ENCODE assay signal across 12 cellular contexts in genomic region chr21:26007911-26008579, GRCh38.
DNase-seq lines count a peak whose midpoint lies in the region; ATAC-seq, FAIRE-seq and TF ChIP-seq lines count a peak whose summit lies in the region.
"Had no signal": no experiment of that assay in that cellular context is flagged by ENCODE, and none has a peak within 500 bp of the region (broad histone marks: within the 10 kb centered on the region; RNA-seq: fewer than 3 reads in every experiment).

No MANE protein-coding gene starts in this region.

- H3K4me1 ChIP-seq in A673 (ENCODE audit: insufficient read depth, low read length, poor library complexity, severe bottlenecking): peaks cover 39% of the 10 kb centered on the region

- no TSS peak for BruUV-seq in A673 (replicated peaks; lab: Mats Ljungman, UMichigan)

- CTCF ChIA-PET in A673 (lab: Charles Lee): no interaction called here

- H3K36me3 ChIP-seq in A673 (ENCODE audit: insufficient read depth, low read length, poor library complexity, severe bottlenecking): peaks cover 3% of the 10 kb centered on the region

- ATAC-seq in stimulated activated effector memory CD8-positive, alpha-beta T cell treated with anti-CD3 and anti-CD28 coated beads, Interleukin-12 subunit alpha, Interleukin-12 subunit beta, amount 100 ng/mL, for 72 hours: no peak
- ATAC-seq: HCT116, Panc1 had no signal

- H3K27me3 Mint-ChIP-seq in T-helper 2 cell treated with Interferon-gamma antibody and Interleukin-4, amounts not matched to agents 5 μg/mL and 100 μg/mL, for 36 hours (ENCODE audit: low read depth): no peaks in the 10 kb centered on the region
- H3K27me3 Mint-ChIP-seq: activated CD4-positive, alpha-beta memory T cell treated with anti-CD3 and anti-CD28 coated beads for 36 hours had no signal

- no peaks in the 10 kb centered on the region for H3K27me3 ChIP-seq in A673 (replicated peaks; ENCODE audit: insufficient read depth, low read depth, low read length, poor library complexity)
- H3K27me3 ChIP-seq: testis had no signal

- no peaks in the 10 kb centered on the region for H3K36me3 Mint-ChIP-seq in T-helper 2 cell treated with Interferon-gamma antibody and Interleukin-4, amounts not matched to agents 5 μg/mL and 100 μg/mL, for 36 hours (ENCODE audit: low read depth)
- no peaks in the 10 kb centered on the region for H3K36me3 Mint-ChIP-seq in stimulated activated effector memory CD8-positive, alpha-beta T cell treated with anti-CD3 and anti-CD28 coated beads, Interleukin-12 subunit alpha, Interleukin-12 subunit beta, amount 100 ng/mL, for 72 hours

- peaks cover 10% of the 10 kb centered on the region for H3K4me1 Mint-ChIP-seq in T-helper 2 cell treated with Interferon-gamma antibody and Interleukin-4, amounts not matched to agents 5 μg/mL and 100 μg/mL, for 36 hours (ENCODE audit: low read depth)
- no peaks in the 10 kb centered on the region for H3K4me1 Mint-ChIP-seq in stimulated activated effector memory CD8-positive, alpha-beta T cell treated with anti-CD3 and anti-CD28 coated beads, Interleukin-12 subunit alpha, Interleukin-12 subunit beta, amount 100 ng/mL, for 72 hours

- peak; percentile 99 for FAIRE-seq in islet of Langerhans (lab: Jason Lieb, UNC)

- H3K9me3 ChIP-seq in A673 (ENCODE audit: low read depth, low read length, poor library complexity, severe bottlenecking): no peaks in the 10 kb centered on the region
- H3K9me3 ChIP-seq: testis had no signal

- H3K9me3 Mint-ChIP-seq in T-helper 2 cell treated with Interferon-gamma antibody and Interleukin-4, amounts not matched to agents 5 μg/mL and 100 μg/mL, for 36 hours: no peaks in the 10 kb centered on the region
- no peaks in the 10 kb centered on the region for H3K9me3 Mint-ChIP-seq in stimulated activated effector memory CD8-positive, alpha-beta T cell treated with anti-CD3 and anti-CD28 coated beads, Interleukin-12 subunit alpha, Interleukin-12 subunit beta, amount 100 ng/mL, for 72 hours
- H3K9me3 Mint-ChIP-seq: activated CD4-positive, alpha-beta memory T cell treated with anti-CD3 and anti-CD28 coated beads for 36 hours had no signal

- POLR2A ChIA-PET in A673 (lab: Charles Lee; ENCODE audit: low non-redundant PET): interaction anchor here (0.7 kb wide), 1 partner anchor 13 kb away, joined by 8 read pairs; no protein-coding TSS in a partner anchor

- no peak for TF ChIP-seq CTCF in A673 (conservative IDR thresholded peaks at IDR 0.05; ENCODE audit: low read depth, low read length)

- DNase-seq in A673 (ENCODE audit: low spot score): peak; percentile 67
- DNase-seq in NCI-H1436 treated with DMSO at 0.1 percent for 48 hours (lab: John Stamatoyannopoulos, UW): peak; percentile 41
- DNase-seq in ecto neural progenitor cell (ENCODE audit: low spot score): no peak
- DNase-seq in T-helper 2 cell treated with Interferon-gamma antibody and Interleukin-4, amounts not matched to agents 5 μg/mL and 100 μg/mL, for 36 hours (ENCODE audit: low spot score): no peak
- no peak for DNase-seq in activated T-cell treated with anti-CD3 and anti-CD28 coated beads for 4 hours
- no peak for DNase-seq in stimulated activated effector memory CD8-positive, alpha-beta T cell treated with anti-CD3 and anti-CD28 coated beads, Interleukin-12 subunit alpha, Interleukin-12 subunit beta, amount 100 ng/mL, for 72 hours (ENCODE audit: low spot score in 2 of 2)
- DNase-seq: activated CD4-positive, alpha-beta memory T cell treated with anti-CD3 and anti-CD28 coated beads for 36 hours; testis had no signal

- no peak overlapping the region for H3K27ac Mint-ChIP-seq in T-helper 2 cell treated with Interferon-gamma antibody and Interleukin-4, amounts not matched to agents 5 μg/mL and 100 μg/mL, for 36 hours
- H3K27ac Mint-ChIP-seq in stimulated activated effector memory CD8-positive, alpha-beta T cell treated with anti-CD3 and anti-CD28 coated beads, Interleukin-12 subunit alpha, Interleukin-12 subunit beta, amount 100 ng/mL, for 72 hours: no peak overlapping the region
- H3K27ac Mint-ChIP-seq: activated CD4-positive, alpha-beta memory T cell treated with anti-CD3 and anti-CD28 coated beads for 36 hours had no signal

- H3K27ac ChIP-seq in A673 (ENCODE audit: low read depth, low read length, poor library complexity, severe bottlenecking) (peak overlapping the region; percentile 76), angular gyrus (ENCODE audit: low read depth, low read length) (peak overlapping the region; percentile 60)

- intact Hi-C loops in A673 (cut with micrococcal nuclease; ENCODE audit: unreplicated experiment): loop anchor here (1.0 to 5.0 kb wide), 2 partner anchors 16 to 164 kb away; partner anchors contain the start of gene APP

- H3K4me3 Mint-ChIP-seq in T-helper 2 cell treated with Interferon-gamma antibody and Interleukin-4, amounts not matched to agents 5 μg/mL and 100 μg/mL, for 36 hours: no peak overlapping the region
- H3K4me3 Mint-ChIP-seq in stimulated activated effector memory CD8-positive, alpha-beta T cell treated with anti-CD3 and anti-CD28 coated beads, Interleukin-12 subunit alpha, Interleukin-12 subunit beta, amount 100 ng/mL, for 72 hours: no peak overlapping the region
- H3K4me3 Mint-ChIP-seq: activated CD4-positive, alpha-beta memory T cell treated with anti-CD3 and anti-CD28 coated beads for 36 hours had no signal

- peak overlapping the region; percentile 7 for H3K4me3 ChIP-seq in A673 (ENCODE audit: low read depth, low read length, poor library complexity, severe bottlenecking)
- H3K4me3 ChIP-seq: testis had no signal

Comparison
In these comparisons a context has a peak if more than half of its experiments do, and no peak if none do; other contexts are left out.
1. DNase-seq: peak in A673 (single experiment) and NCI-H1436 treated with DMSO at 0.1 percent for 48 hours (single experiment); none in ecto neural progenitor cell (single experiment), T-helper 2 cell treated with Interferon-gamma antibody and Interleukin-4, amounts not matched to agents 5 μg/mL and 100 μg/mL, for 36 hours (single experiment), activated T-cell treated with anti-CD3 and anti-CD28 coated beads for 4 hours (single experiment) and stimulated activated effector memory CD8-positive, alpha-beta T cell treated with anti-CD3 and anti-CD28 coated beads, Interleukin-12 subunit alpha, Interleukin-12 subunit beta, amount 100 ng/mL, for 72 hours (0 of 2).